Comparison of ENCODE assay signal across 7 cellular contexts in the genomic region with DNA sequence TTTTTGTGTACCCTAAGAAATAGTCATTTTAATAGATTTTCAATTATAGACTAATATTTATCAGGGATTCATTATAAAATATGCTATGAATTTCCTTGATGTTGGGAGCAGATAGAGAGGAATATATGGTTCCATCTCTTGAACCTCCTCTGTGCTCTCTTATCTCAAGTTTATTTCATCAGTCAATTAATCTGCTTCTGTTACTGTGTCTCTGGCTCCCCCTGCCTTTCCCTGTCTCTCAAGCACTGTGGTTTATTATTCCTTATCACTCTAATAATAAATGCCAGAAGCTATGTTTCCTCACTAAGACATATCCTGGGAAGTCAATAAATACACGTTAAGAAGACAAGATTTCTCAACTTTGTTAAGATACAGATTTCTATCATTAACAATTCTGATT.
A peak's percentile ranks its signal among the peaks of the same experiment; 100 is the strongest.
DNase-seq lines count a peak whose midpoint lies in the region; ATAC-seq and TF ChIP-seq lines count a peak whose summit lies in the region.
"Not testable (repeated sequence)": the region's sequence is repeated elsewhere in the genome, so short reads cannot be mapped to it uniquely, and the experiment has no call there.

No MANE protein-coding gene starts in this region.

- not testable (repeated sequence) for H3K27ac ChIP-seq in Panc1 (ENCODE audit: low read length); osteoblast (ENCODE audit: low read depth, low read length)

- not testable (repeated sequence) for BruUV-seq in Panc1 (replicated peaks; lab: Mats Ljungman, UMichigan)

- not testable (repeated sequence) for H3K27me3 ChIP-seq in MG63; Panc1 (ENCODE audit: control insufficient read depth, insufficient read depth, low read length); kidney epithelial cell (ENCODE audit: control insufficient read depth, insufficient read depth, low read length); osteoblast (ENCODE audit: insufficient read depth, low read length)

- not testable (repeated sequence) for H3K36me3 ChIP-seq in MG63; Panc1 (ENCODE audit: control insufficient read depth, insufficient read depth, low read length); kidney epithelial cell (ENCODE audit: control insufficient read depth, insufficient read depth, low read length); osteoblast (ENCODE audit: insufficient read depth, low read length)

- CTCF ChIA-PET in Panc1 (lab: Charles Lee): not testable (repeated sequence)

- not testable (repeated sequence) for H3K4me1 ChIP-seq in Panc1 (ENCODE audit: control insufficient read depth, insufficient read depth, low read length); osteoblast (ENCODE audit: insufficient read depth, low read length)

- DNase-seq in EL (peak; percentile 0), MG63 (peak; percentile 4), astrocyte of the cerebellum (ENCODE audit: low read depth) (peak; percentile 5), epithelial cell of proximal tubule (ENCODE audit: low read depth) (peak; percentile 0), kidney epithelial cell (ENCODE audit: low read depth) (peak; percentile 5)
- not testable (repeated sequence) for DNase-seq in Panc1 (ENCODE audit: low read depth, low spot score); osteoblast (ENCODE audit: insufficient read length, low spot score, missing footprints)

- H3K4me3 ChIP-seq in MG63; Panc1 (ENCODE audit: low read depth in 2 of 2, low read length in 2 of 2); astrocyte of the cerebellum (ENCODE audit: low read depth, low read length); epithelial cell of proximal tubule (ENCODE audit: low read depth, low read length); kidney epithelial cell (ENCODE audit: low read depth, low read length); osteoblast (ENCODE audit: insufficient read depth, low read length): not testable (repeated sequence)

- in situ Hi-C loops in Panc1 (cut with HindIII; ENCODE audit: low pct_unique_long_range_greater_than_20kb, low sequenced_read_pairs); astrocyte of the cerebellum (cut with HindIII; ENCODE audit: low sequenced_read_pairs): not testable (repeated sequence)

- peak; percentile 77 for ATAC-seq in Panc1

- not testable (repeated sequence) for H3K9me3 ChIP-seq in MG63; Panc1 (ENCODE audit: control insufficient read depth, insufficient read depth, low read depth, low read length); osteoblast (ENCODE audit: low read depth, low read length)

- POLR2A ChIA-PET in Panc1 (lab: Charles Lee): not testable (repeated sequence)

- H3K79me2 ChIP-seq in osteoblast (ENCODE audit: insufficient read depth, low read length): not testable (repeated sequence)

- intact Hi-C loops in Panc1 (cut with micrococcal nuclease; ENCODE audit: unreplicated experiment): not testable (repeated sequence)

- TF ChIP-seq CTCF in Panc1 (IDR thresholded peaks at IDR 0.05): peak; percentile 9; the same call in 1 of the 2 replicates
- peak; percentile 11 for TF ChIP-seq CTCF in astrocyte of the cerebellum (IDR thresholded peaks at IDR 0.05; ENCODE audit: low read depth, low read length, missing control alignments)
- peak; percentile 21 for TF ChIP-seq CTCF in epithelial cell of proximal tubule (conservative IDR thresholded peaks at IDR 0.05; ENCODE audit: low read depth, low read length)
- TF ChIP-seq CTCF in kidney epithelial cell (IDR thresholded peaks at IDR 0.05; ENCODE audit: insufficient read depth, low read length, poor library complexity, severe bottlenecking): peak; percentile 12
- TF ChIP-seq CTCF in osteoblast (IDR thresholded peaks at IDR 0.05; ENCODE audit: extremely low read depth, low read depth, low read length): peak; percentile 6

- H2AFZ ChIP-seq in osteoblast (ENCODE audit: low read length): not testable (repeated sequence)

- not testable (repeated sequence) for H4K20me1 ChIP-seq in osteoblast (ENCODE audit: insufficient read depth, low read length)

- H3K4me2 ChIP-seq in osteoblast (ENCODE audit: insufficient read depth, low read length): not testable (repeated sequence)
